In the genomic region with DNA sequence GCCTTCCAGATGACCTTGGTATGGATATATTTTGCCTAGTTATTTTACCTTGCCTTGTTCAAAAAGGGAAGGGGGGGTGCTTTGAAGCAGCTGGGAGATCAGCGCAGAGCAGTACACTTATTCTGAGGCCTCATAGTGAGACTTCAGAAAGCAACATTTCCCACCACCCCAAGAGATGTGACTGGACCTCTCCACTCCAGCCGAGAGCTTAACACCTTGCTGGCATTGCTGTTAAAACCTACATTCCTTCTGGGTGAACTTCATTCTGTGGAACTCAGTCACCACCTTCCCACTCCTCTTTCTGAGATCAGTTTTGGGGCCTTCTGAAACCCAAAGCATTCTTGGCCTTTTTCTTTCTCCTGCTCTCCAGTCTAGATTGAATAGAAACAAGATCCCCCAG, we compare ENCODE assay signal across 6 cellular contexts.
"Had no signal": no experiment of that assay in that cellular context is flagged by ENCODE, and none has a peak within 500 bp of the region (broad histone marks: within the 10 kb centered on the region; RNA-seq: fewer than 3 reads in every experiment).

No MANE protein-coding gene starts in this region.

- ATAC-seq: HepG2, K562 had no signal

- H3K4me1 Mint-ChIP-seq: IgD-negative memory B cell had no signal

- H3K27me3 Mint-ChIP-seq: IgD-negative memory B cell had no signal

- H3K27ac Mint-ChIP-seq: IgD-negative memory B cell had no signal

- DNase-seq: IMR-90, KBM-7 had no signal

- H3K36me3 Mint-ChIP-seq: IgD-negative memory B cell had no signal

- H3K27ac ChIP-seq: HL-60 had no signal

- H3K4me3 Mint-ChIP-seq: IgD-negative memory B cell had no signal

- H3K4me3 ChIP-seq: K562 had no signal

- H3K9me3 Mint-ChIP-seq: IgD-negative memory B cell had no signal
